7 cellular contexts compared by ENCODE assay signal in the genomic region with DNA sequence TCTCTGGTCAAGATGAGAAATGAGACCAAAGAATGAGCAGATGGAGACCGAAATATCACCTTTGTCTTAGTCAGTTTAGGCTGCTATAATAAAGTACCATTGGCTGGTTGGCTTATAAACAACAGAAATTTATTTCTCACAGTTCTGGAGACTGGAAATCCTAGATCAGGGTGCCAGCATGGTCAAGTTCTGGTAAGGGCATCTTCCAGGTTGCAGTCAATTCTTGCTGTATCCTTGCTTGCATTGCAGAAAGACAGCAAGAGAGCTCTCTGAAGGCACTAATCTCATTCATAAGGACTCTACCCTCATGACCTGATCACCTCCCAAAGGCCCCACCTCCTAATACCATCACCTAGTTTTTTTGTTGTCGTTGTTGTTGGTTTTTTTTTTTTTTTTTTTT.
"Had no signal": no experiment of that assay in that cellular context is flagged by ENCODE, and none has a peak within 500 bp of the region (broad histone marks: within the 10 kb centered on the region; RNA-seq: fewer than 3 reads in every experiment).

No MANE protein-coding gene starts in this region.

- DNase-seq: IMR-90, KBM-7, KG1 had no signal

- H3K27me3 Mint-ChIP-seq: IgD-negative memory B cell had no signal

- H3K27ac Mint-ChIP-seq: IgD-negative memory B cell had no signal

- H3K27ac ChIP-seq: HL-60 had no signal

- ATAC-seq: HepG2, K562 had no signal

- H3K4me1 Mint-ChIP-seq: IgD-negative memory B cell had no signal

- H3K4me3 ChIP-seq: K562 had no signal

- H3K4me3 Mint-ChIP-seq: IgD-negative memory B cell had no signal
